ENCODE assay signal across 8 cellular contexts in the genomic region with DNA sequence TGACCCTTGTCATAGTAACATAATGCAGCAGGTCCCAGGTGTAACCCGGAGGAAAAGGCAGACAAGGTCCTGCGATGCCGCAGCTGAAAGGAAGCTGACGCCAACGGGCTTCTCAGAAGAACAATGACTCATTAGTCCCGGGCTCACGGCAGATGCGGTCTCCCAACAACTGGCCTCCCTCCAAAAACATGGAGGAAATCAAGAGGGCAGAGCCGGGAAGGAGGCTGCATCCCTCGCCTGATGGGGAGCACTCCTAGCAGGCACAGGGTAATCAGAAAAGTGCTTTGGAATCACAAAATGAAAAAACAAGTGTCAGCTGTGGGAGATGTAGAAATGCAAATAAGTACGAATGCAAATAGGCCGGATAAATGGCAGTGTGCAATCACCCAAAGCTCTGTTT.
A peak's percentile ranks its signal among the peaks of the same experiment; 100 is the strongest.
DNase-seq lines count a peak whose midpoint lies in the region; ATAC-seq and TF ChIP-seq lines count a peak whose summit lies in the region.

No MANE protein-coding gene starts in this region.

- H3K9me3 ChIP-seq in RWPE2 (ENCODE audit: severe bottlenecking) = no peaks in the 10 kb centered on the region

- TF ChIP-seq CTCF in HFF-Myc (IDR thresholded peaks at IDR 0.05; ENCODE audit: low read depth, low read length, missing control alignments) = no peak
- no peak for TF ChIP-seq CTCF in RWPE2 (IDR thresholded peaks at IDR 0.05; ENCODE audit: poor library complexity, severe bottlenecking)
- TF ChIP-seq CTCF in fibroblast of mammary gland (conservative IDR thresholded peaks at IDR 0.05; ENCODE audit: control insufficient read depth, insufficient read depth, low read depth, low read length) = no peak

- H3K36me3 ChIP-seq in RWPE2 (ENCODE audit: low read depth) = no peaks in the 10 kb centered on the region

- H3K27me3 ChIP-seq in RWPE2 (ENCODE audit: insufficient read depth, poor library complexity, severe bottlenecking) = no peaks in the 10 kb centered on the region

- H3K4me3 ChIP-seq in HFF-Myc (replicated peaks; ENCODE audit: low read depth, low read length) (no peak overlapping the region), RWPE2 (ENCODE audit: severe bottlenecking) (no peak overlapping the region), fibroblast of mammary gland (ENCODE audit: control insufficient read depth, low read depth, low read length) (no peak overlapping the region), skin epidermis (peak overlapping the region in 3 of 7 experiments; percentile 3 to 31 (median 4))

- peak overlapping the region; percentile 93 for H3K27ac ChIP-seq in RWPE2 (ENCODE audit: poor library complexity, severe bottlenecking)
- peak overlapping the region in 17 of 21 experiments; percentile 9 to 72 (median 55) for H3K27ac ChIP-seq in skin epidermis

- DNase-seq in HFF-Myc (ENCODE audit: extremely low read depth, low read depth) = peak; percentile 61
- peak; percentile 85 for DNase-seq in RWPE2 (ENCODE audit: low spot score)
- DNase-seq in fibroblast of mammary gland (ENCODE audit: low read depth) = peak; percentile 98
- DNase-seq in NCI-H1417 (lab: John Stamatoyannopoulos, UW) = no peak

- H3K4me1 ChIP-seq in RWPE2 (ENCODE audit: insufficient read depth, poor library complexity, severe bottlenecking) = peaks cover 41% of the 10 kb centered on the region

- peak; percentile 76 for ATAC-seq in RWPE2 (ENCODE audit: low read depth)
- no peak for ATAC-seq in GM18511 (IDR thresholded peaks at IDR 0.05; ENCODE audit: unreplicated experiment)
- ATAC-seq in GM18868 (IDR thresholded peaks at IDR 0.05; ENCODE audit: unreplicated experiment) = no peak
- no peak for ATAC-seq in GM21737 (IDR thresholded peaks at IDR 0.05; ENCODE audit: unreplicated experiment)

Comparison
In these comparisons a context has a peak if more than half of its experiments do, and no peak if none do; other contexts are left out.
1. DNase-seq: peak in HFF-Myc (single experiment), RWPE2 (single experiment) and fibroblast of mammary gland (single experiment); none in NCI-H1417 (0 of 3).